In genomic region chr21:46429754-46430681, GRCh38 we compare ENCODE assay signal across 18 cellular contexts. TPM values are rescaled to one million over a fixed set of nuclear protein-coding genes. Genes with fewer than 3 reads are reported as not detected.
A peak's percentile ranks its signal among the peaks of the same experiment; 100 is the strongest.
DNase-seq lines count a peak whose midpoint lies in the region; ATAC-seq and TF ChIP-seq lines count a peak whose summit lies in the region.
"Had no signal": no experiment of that assay in that cellular context is flagged by ENCODE, and none has a peak within 500 bp of the region (broad histone marks: within the 10 kb centered on the region; RNA-seq: fewer than 3 reads in every experiment).

No MANE protein-coding gene starts in this region.

- peaks cover 39% of the 10 kb centered on the region for H3K36me3 Mint-ChIP-seq in endodermal cell (ENCODE audit: low read depth)

- no peaks in the 10 kb centered on the region for H3K9me3 Mint-ChIP-seq in endodermal cell
- H3K9me3 Mint-ChIP-seq: CD4-positive, alpha-beta memory T cell had no signal

- no peak overlapping the region for H3K27ac Mint-ChIP-seq in endodermal cell

- H2AFZ ChIP-seq in neuronal stem cell (ENCODE audit: low read length) = no peak overlapping the region
- H2AFZ ChIP-seq: GM23248 had no signal

- H2BK12ac ChIP-seq in neuronal stem cell (ENCODE audit: low read length) = peak overlapping the region; percentile 4

- H3K9me3 ChIP-seq in endodermal cell (ENCODE audit: control insufficient read depth, low read length) (no peaks in the 10 kb centered on the region), neuronal stem cell (replicated peaks in 1 of 2; ENCODE audit: control insufficient read depth in 2 of 2, insufficient read depth in 1 of 2, low read depth in 1 of 2, low read length in 2 of 2) (no peaks in the 10 kb centered on the region)

- no peak overlapping the region for H2BK15ac ChIP-seq in neuronal stem cell (ENCODE audit: low read length)

- no peak overlapping the region for H3K4me2 ChIP-seq in neuronal stem cell (ENCODE audit: insufficient read depth, low read length, poor library complexity, severe bottlenecking)

- peak overlapping the region; percentile 82 for H3K14ac ChIP-seq in neuronal stem cell (ENCODE audit: low read length)

- no peak overlapping the region for H3K27ac ChIP-seq in endodermal cell (ENCODE audit: low read depth, low read length)
- no peak overlapping the region for H3K27ac ChIP-seq in neuronal stem cell (replicated peaks; ENCODE audit: low read length)
- H3K27ac ChIP-seq: 22Rv1, GM23248 had no signal

- no peak overlapping the region for H3K4ac ChIP-seq in neuronal stem cell (ENCODE audit: low read length)

- H3K4me1 Mint-ChIP-seq in endodermal cell = no peaks in the 10 kb centered on the region

- H3K9ac ChIP-seq in endodermal cell (ENCODE audit: extremely low read depth, low read length, poor library complexity, severe bottlenecking) = no peak overlapping the region
- peak overlapping the region; percentile 21 for H3K9ac ChIP-seq in neuronal stem cell (ENCODE audit: low read depth, low read length, poor library complexity)
- H3K9ac ChIP-seq: GM23248 had no signal

- H3K79me1 ChIP-seq in neuronal stem cell (ENCODE audit: low read depth, low read length) = peaks cover 2% of the 10 kb centered on the region

- H3K27me3 Mint-ChIP-seq in endodermal cell (ENCODE audit: insufficient read depth) = no peaks in the 10 kb centered on the region
- H3K27me3 Mint-ChIP-seq: CD4-positive, alpha-beta memory T cell had no signal

- peak overlapping the region; percentile 30 for H4K91ac ChIP-seq in neuronal stem cell (ENCODE audit: low read depth, low read length, poor library complexity)

- no peak overlapping the region for H2BK120ac ChIP-seq in neuronal stem cell (ENCODE audit: low read depth, low read length)

- H3K4me1 ChIP-seq in endodermal cell (ENCODE audit: control insufficient read depth, insufficient read depth, low read length) (no peaks in the 10 kb centered on the region), neuronal stem cell (ENCODE audit: control insufficient read depth in 2 of 2, insufficient read depth in 1 of 2, low read depth in 1 of 2, low read length in 2 of 2) (no peaks in the 10 kb centered on the region)

- H2BK5ac ChIP-seq in neuronal stem cell (ENCODE audit: low read length) = no peak overlapping the region

- no peak for TF ChIP-seq CTCF in endodermal cell (conservative IDR thresholded peaks at IDR 0.05)

- peak overlapping the region; percentile 55 for H3K23ac ChIP-seq in neuronal stem cell (ENCODE audit: low read depth, low read length, poor library complexity)

- no peak for ATAC-seq in stimulated activated naive CD8-positive, alpha-beta T cell treated with anti-CD3 and anti-CD28 coated beads, Interleukin-15, Interleukin-2, amounts not matched to agents 100 U/mL and 50 U/mL, for 24 hours

- no peak overlapping the region for H4K8ac ChIP-seq in neuronal stem cell (ENCODE audit: low read depth, low read length)

- H2AK5ac ChIP-seq in neuronal stem cell (ENCODE audit: low read depth, low read length) = no peak overlapping the region

- DNase-seq in DMS53 (lab: John Stamatoyannopoulos, UW) (peak; percentile 11), DMS53 treated with DMSO at 0.1 percent for 48 hours (lab: John Stamatoyannopoulos, UW; ENCODE audit: unreplicated experiment) (no peak), H7 (peak; percentile 49), endodermal cell (peak; percentile 25), neuronal stem cell (ENCODE audit: low spot score) (no peak), NCI-H82 (lab: John Stamatoyannopoulos, UW) (no peak)
- no peak for DNase-seq in stimulated activated naive CD8-positive, alpha-beta T cell treated with anti-CD3 and anti-CD28 coated beads, Interleukin-15, Interleukin-2, amounts not matched to agents 100 U/mL and 50 U/mL, for 24 hours
- no peak for DNase-seq in activated CD4-positive, alpha-beta T cell treated with anti-CD3 and anti-CD28 coated beads for 4 hours
- DNase-seq: CD4-positive, alpha-beta memory T cell; GDM1; GM23248; KBM-7; NCI-H1436; NCI-H2029; NCI-H2171 treated with DMSO at 0.1 percent for 48 hours; NCI-H446 treated with DMSO at 0.1 percent for 48 hours; RPMI8226 had no signal

- H3K36me3 ChIP-seq in H7 (replicated peaks; ENCODE audit: control insufficient read depth, insufficient read depth, low read length) = peaks cover 21% of the 10 kb centered on the region
- H3K36me3 ChIP-seq in endodermal cell (ENCODE audit: control insufficient read depth, insufficient read depth, low read length) = peaks cover 56% of the 10 kb centered on the region
- H3K36me3 ChIP-seq in neuronal stem cell (replicated peaks in 1 of 2; ENCODE audit: control insufficient read depth in 2 of 2, insufficient read depth in 2 of 2, low read length in 2 of 2) = peaks cover 49 to 94% of the 10 kb centered on the region in 2 donors

- H3K4me3 ChIP-seq in H7 (ENCODE audit: insufficient read depth, low read depth, low read length) (no peak overlapping the region), endodermal cell (ENCODE audit: low read length) (no peak overlapping the region), neuronal stem cell (ENCODE audit: low read length in 2 of 2) (no peak overlapping the region)
- H3K4me3 ChIP-seq: GM23248 had no signal

- H3K18ac ChIP-seq in neuronal stem cell (ENCODE audit: low read length) = peak overlapping the region; percentile 28

- no peaks in the 10 kb centered on the region for H3K27me3 ChIP-seq in H7 (ENCODE audit: control insufficient read depth, insufficient read depth, low read length)
- H3K27me3 ChIP-seq in endodermal cell (ENCODE audit: control insufficient read depth, insufficient read depth, low read length, poor library complexity, severe bottlenecking) = no peaks in the 10 kb centered on the region
- no peaks in the 10 kb centered on the region for H3K27me3 ChIP-seq in neuronal stem cell (ENCODE audit: control insufficient read depth in 3 of 3, insufficient read depth in 3 of 3, low read depth in 1 of 3, low read length in 3 of 3)

- no peak overlapping the region for H3K4me3 Mint-ChIP-seq in endodermal cell
- H3K4me3 Mint-ChIP-seq: CD4-positive, alpha-beta memory T cell had no signal

- 91 to 92% methylated on average over 20 to 31 of the region's 31 CpGs for WGBS in endodermal cell (ENCODE audit: insufficient coverage in 1 of 2, insufficient read length in 1 of 2), 2 experiments
- WGBS in neuronal stem cell (ENCODE audit: extremely low coverage in 2 of 2, insufficient read length in 2 of 2, insufficient replicate concordance in 1 of 2), 2 donors = no CpG with 5 or more reads among the region's 31 CpGs

RNA-seq across cellular contexts. Expression of gene DIP2A, which starts 28.7 kb away (rescaled TPM):
- 19.4 and 30.2 TPM in 2 replicates for total RNA-seq in H7 (2014; rRNA removed; shearing (Covaris generic))
- 10 to 100 TPM; 51.0 to 52.2 TPM for total RNA-seq in endodermal cell
- polyA plus RNA-seq in endodermal cell (2013, experiment 1 of 2) = 41.5 TPM
- polyA plus RNA-seq in endodermal cell (2013, experiment 2 of 2) = 38.8 TPM
- polyA plus RNA-seq in neuronal stem cell (2013, experiment 1 of 2) = 24.0 TPM
- polyA plus RNA-seq in neuronal stem cell (2013, experiment 2 of 2) = 24.5 TPM

Comparison
In these comparisons a context has a peak if more than half of its experiments do, and no peak if none do; other contexts are left out.
1. DNase-seq: peak in DMS53 (single experiment), H7 (single experiment) and endodermal cell (single experiment); none in DMS53 treated with DMSO at 0.1 percent for 48 hours (single experiment), neuronal stem cell (single experiment), NCI-H82 (single experiment), stimulated activated naive CD8-positive, alpha-beta T cell treated with anti-CD3 and anti-CD28 coated beads, Interleukin-15, Interleukin-2, amounts not matched to agents 100 U/mL and 50 U/mL, for 24 hours (single experiment) and activated CD4-positive, alpha-beta T cell treated with anti-CD3 and anti-CD28 coated beads for 4 hours (0 of 2).